ENCODE assay signal across 11 cellular contexts in the genomic region with DNA sequence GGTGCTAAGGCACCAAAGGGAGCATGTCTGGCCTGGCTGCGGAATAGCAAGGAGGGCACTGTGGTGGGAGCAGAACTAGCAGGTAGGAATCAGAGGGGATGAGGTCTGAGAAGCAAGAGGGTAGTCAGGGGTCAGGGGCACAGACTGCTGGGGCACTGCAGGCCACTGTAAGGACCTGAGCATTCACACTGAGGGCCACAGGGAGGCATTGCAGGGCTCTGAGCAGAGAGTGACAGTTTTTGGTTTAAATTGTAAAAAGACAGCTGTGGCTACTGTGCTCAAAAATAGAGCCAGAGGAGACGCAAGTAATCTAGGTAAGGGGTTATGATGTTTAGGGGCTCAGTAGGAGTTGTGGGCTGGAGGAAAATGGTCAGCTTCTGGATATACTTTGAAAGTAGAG. TPM values are rescaled to one million over a fixed set of nuclear protein-coding genes. Genes with fewer than 3 reads are reported as not detected.
DNase-seq lines count a peak whose midpoint lies in the region; ATAC-seq, FAIRE-seq and TF ChIP-seq lines count a peak whose summit lies in the region.
"Had no signal": no experiment of that assay in that cellular context is flagged by ENCODE, and none has a peak within 500 bp of the region (broad histone marks: within the 10 kb centered on the region; RNA-seq: fewer than 3 reads in every experiment).

No MANE protein-coding gene starts in this region.

- H3K27me3 ChIP-seq in right lobe of liver: no peaks in the 10 kb centered on the region

- H3K27ac Mint-ChIP-seq in activated B cell treated with CpG ODN at 0.5 μM for 24 hours: peak overlapping the region; percentile 96

- TF ChIP-seq RAD21 in A549 (conservative IDR thresholded peaks at IDR 0.05 in 1 of 2, IDR thresholded peaks at IDR 0.05 in 1 of 2): 0 out of 5 replicates have a peak, but pooled peaks of 1 of the 2 experiments have one; percentile 14

- H3K9me3 Mint-ChIP-seq in activated B cell treated with CpG ODN at 0.5 μM for 24 hours: no peaks in the 10 kb centered on the region

- no peaks in the 10 kb centered on the region for H3K36me3 ChIP-seq in right lobe of liver

- peaks cover 82% of the 10 kb centered on the region for H3K4me1 Mint-ChIP-seq in activated B cell treated with CpG ODN at 0.5 μM for 24 hours

- H3K27ac ChIP-seq in A549: no peak overlapping the region
- H3K27ac ChIP-seq in right lobe of liver: peak overlapping the region in 2 of 3 donors; percentile 38 to 79
- H3K27ac ChIP-seq: epithelial cell of prostate had no signal

- intact Hi-C loops in activated B cell treated with CpG ODN at 0.5 μM for 24 hours (cut with micrococcal nuclease): loop anchor here (1.0 to 2.0 kb wide), 2 partner anchors 8 to 57 kb away; no protein-coding TSS in a partner anchor
- intact Hi-C loops in right lobe of liver (cut with DNase I): no loop called here

- ATAC-seq in A549: peak; percentile 13 to 48; a peak in 2 of 6 replicates
- peak; percentile 10 for ATAC-seq in activated B cell treated with CpG ODN at 0.5 μM for 24 hours (ENCODE audit: low read depth)
- ATAC-seq in right lobe of liver: peak in 2 of 4 donors; percentile 3 to 14
- no peak for ATAC-seq in GM19452 (IDR thresholded peaks at IDR 0.05; ENCODE audit: unreplicated experiment)

- no peak for TF ChIP-seq CTCF in A549 (IDR thresholded peaks at IDR 0.05)
- TF ChIP-seq CTCF in GM12874 (IDR thresholded peaks at IDR 0.05; ENCODE audit: insufficient read depth, low read depth, low read length): 0 out of 2 replicates have a peak, but pooled peaks have one; percentile 10
- no peak for TF ChIP-seq CTCF in activated B cell treated with CpG ODN at 0.5 μM for 24 hours (IDR thresholded peaks at IDR 0.05)
- no peak for TF ChIP-seq CTCF in right lobe of liver (IDR thresholded peaks at IDR 0.05)

- no peak overlapping the region for H3K4me2 ChIP-seq in A549

- DNase-seq in A549 (ENCODE audit: low read depth in 1 of 2, low spot score in 1 of 2) (no peak), activated B cell treated with CpG ODN at 0.5 μM for 24 hours (no peak), right lobe of liver (no peak), GM19239 (ENCODE audit: insufficient read length, low spot score) (no peak), G401 (ENCODE audit: low spot score) (no peak), NCI-H1092 (lab: John Stamatoyannopoulos, UW) (no peak)
- DNase-seq: activated effector memory CD4-positive, alpha-beta T cell treated with Interleukin-2 at 50 U/mL for 16 hours; NCI-H1105 had no signal

- peak overlapping the region; percentile 98 for H3K4me3 Mint-ChIP-seq in activated B cell treated with CpG ODN at 0.5 μM for 24 hours

- CTCF ChIA-PET in A549 (lab: Yijun Ruan, JAX): interaction anchor here (1.1 to 3.4 kb wide), 5 partner anchors 18 to 313 kb away, joined by 3 to 19 read pairs (median 3); no protein-coding TSS in a partner anchor
- CTCF ChIA-PET in activated B cell treated with CpG ODN at 0.5 μM for 24 hours (lab: Charles Lee): interaction anchor here (0.6 to 6.9 kb wide), 20 partner anchors 9 to 289 kb away, joined by 3 to 84 read pairs (median 6); no protein-coding TSS in a partner anchor

- FAIRE-seq in A549 (lab: Jason Lieb, UNC) (no peak), GM19239 (lab: Jason Lieb, UNC) (no peak)

- in situ Hi-C loops in G401 (cut with HindIII; ENCODE audit: low sequenced_read_pairs): no loop called here

- TF ChIP-seq POLR2A in A549 (IDR thresholded peaks at IDR 0.05; ENCODE audit: low read length) (no peak), right lobe of liver (IDR thresholded peaks at IDR 0.05) (no peak)

- no peak for TF ChIP-seq EP300 in A549 (IDR thresholded peaks at IDR 0.05)

- POLR2A ChIA-PET in A549 (lab: Yijun Ruan, JAX) (no interaction called here), activated B cell treated with CpG ODN at 0.5 μM for 24 hours (lab: Charles Lee) (interaction anchor here (0.9 to 22.1 kb wide), 27 partner anchors 4 to 309 kb away, joined by 3 to 1418 read pairs (median 12); a partner anchor contains a TSS)

- WGBS in A549 (ENCODE audit: missing lambda C conversion rate): 91% methylated on average over 2 of the region's 2 CpGs
- 50% methylated on average over 2 of the region's 2 CpGs for WGBS in right lobe of liver (ENCODE audit: insufficient coverage, low coverage, low lambda C conversion rate, missing lambda C conversion rate)

- no peaks in the 10 kb centered on the region for H3K27me3 Mint-ChIP-seq in activated B cell treated with CpG ODN at 0.5 μM for 24 hours

- no peak overlapping the region for H3K4me3 ChIP-seq in A549
- peak overlapping the region in 2 of 3 donors; percentile 21 to 39 for H3K4me3 ChIP-seq in right lobe of liver

- H3K9me3 ChIP-seq in A549 (no peaks in the 10 kb centered on the region), right lobe of liver (no peaks in the 10 kb centered on the region)

- H3K36me3 Mint-ChIP-seq in activated B cell treated with CpG ODN at 0.5 μM for 24 hours (ENCODE audit: low read depth): peaks cover 36% of the 10 kb centered on the region

- no peaks in the 10 kb centered on the region for H3K4me1 ChIP-seq in A549
- peaks cover 0 to 3% (median 0%) of the 10 kb centered on the region in 4 donors for H3K4me1 ChIP-seq in right lobe of liver

TF ChIP-seq in A549, 52 proteins besides CTCF, POLR2A, EP300 and RAD21:
- TF ChIP-seq KDM5A (IDR thresholded peaks at IDR 0.05): no peak
- TF ChIP-seq FOSL2 (IDR thresholded peaks at IDR 0.05): no peak
- no peak for TF ChIP-seq FOSL2 (CRISPR knock-in tag; IDR thresholded peaks at IDR 0.05)
- no peak for TF ChIP-seq PHF8 (IDR thresholded peaks at IDR 0.05; ENCODE audit: borderline replicate concordance, low read depth)
- no peak for TF ChIP-seq MYC (IDR thresholded peaks at IDR 0.05; ENCODE audit: borderline replicate concordance, low read length)
- TF ChIP-seq, protein P1, sequence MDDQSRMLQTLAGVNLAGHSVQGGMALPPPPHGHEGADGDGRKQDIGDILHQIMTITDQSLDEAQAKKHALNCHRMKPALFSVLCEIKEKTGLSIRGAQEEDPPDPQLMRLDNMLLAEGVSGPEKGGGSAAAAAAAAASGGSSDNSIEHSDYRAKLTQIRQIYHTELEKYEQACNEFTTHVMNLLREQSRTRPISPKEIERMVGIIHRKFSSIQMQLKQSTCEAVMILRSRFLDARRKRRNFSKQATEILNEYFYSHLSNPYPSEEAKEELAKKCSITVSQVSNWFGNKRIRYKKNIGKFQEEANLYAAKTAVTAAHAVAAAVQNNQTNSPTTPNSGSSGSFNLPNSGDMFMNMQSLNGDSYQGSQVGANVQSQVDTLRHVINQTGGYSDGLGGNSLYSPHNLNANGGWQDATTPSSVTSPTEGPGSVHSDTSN (IDR thresholded peaks at IDR 0.05): no peak
- no peak for TF ChIP-seq TFCP2L1 (CRISPR knock-in tag; IDR thresholded peaks at IDR 0.05)
- no peak for TF ChIP-seq HOXB13 (CRISPR knock-in tag; IDR thresholded peaks at IDR 0.05; ENCODE audit: low read depth)
- no peak for TF ChIP-seq ESRRA (IDR thresholded peaks at IDR 0.05; ENCODE audit: borderline replicate concordance, low read length)
- no peak for TF ChIP-seq ZNF302 (CRISPR knock-in tag; IDR thresholded peaks at IDR 0.05)
- TF ChIP-seq BHLHE40 (IDR thresholded peaks at IDR 0.05; ENCODE audit: low read depth, low read length): no peak
- TF ChIP-seq EHMT2 (IDR thresholded peaks at IDR 0.05; ENCODE audit: low read depth): no peak
- no peak for TF ChIP-seq MAZ (IDR thresholded peaks at IDR 0.05; ENCODE audit: borderline replicate concordance, low read depth, low read length)

RNA-seq across cellular contexts. Expression of a gene that starts 41.5 kb away (rescaled TPM):
- polyA plus RNA-seq in A549 (2011; rRNA removed) (2.2 and 2.4 TPM in 2 replicates), A549 (2017; fragmentation: RNase III; extraction: RNeasy Plus Mini Kit Qiagen cat#74134 plus additional on column Dnase treatment) (0.50 to 0.65 TPM (median 0.52 TPM) in 3 replicates)
- 0.17 and 0.21 TPM in 2 replicates for polyA plus RNA-seq in A549 (2012; cell fraction: cytosol; rRNA removed)
- polyA plus RNA-seq in A549 (2012; cell fraction: nucleus; rRNA removed): 0.13 and 0.36 TPM in 2 replicates
- polyA minus RNA-seq in A549 (2011; rRNA and poly(A)+ RNA removed): 3.0 and 5.5 TPM in 2 replicates
- total RNA-seq in activated B cell treated with CpG ODN at 0.5 μM for 24 hours (324 and 336 TPM in 2 replicates), right lobe of liver (1 to 10 TPM; 3.3 to 9.8 (median 5.0) TPM)
- not detected in 2 replicates for total RNA-seq in G401 (2014; rRNA removed; shearing (Covaris generic))

Comparison
In these comparisons a context has a peak if more than half of its experiments do, and no peak if none do; other contexts are left out.
1. H3K27ac ChIP-seq: peak in right lobe of liver (2 of 3); none in A549 (0 of 2).
2. RNA of a gene that starts 41.5 kb away (total RNA-seq): 324 to 336 TPM in activated B cell treated with CpG ODN at 0.5 μM for 24 hours; 3.3 to 9.8 TPM in right lobe of liver and not detected in G401; every median in the first group is over 10 times any median in the second.